ENCODE assay signal across 3 cellular contexts in the genomic region with DNA sequence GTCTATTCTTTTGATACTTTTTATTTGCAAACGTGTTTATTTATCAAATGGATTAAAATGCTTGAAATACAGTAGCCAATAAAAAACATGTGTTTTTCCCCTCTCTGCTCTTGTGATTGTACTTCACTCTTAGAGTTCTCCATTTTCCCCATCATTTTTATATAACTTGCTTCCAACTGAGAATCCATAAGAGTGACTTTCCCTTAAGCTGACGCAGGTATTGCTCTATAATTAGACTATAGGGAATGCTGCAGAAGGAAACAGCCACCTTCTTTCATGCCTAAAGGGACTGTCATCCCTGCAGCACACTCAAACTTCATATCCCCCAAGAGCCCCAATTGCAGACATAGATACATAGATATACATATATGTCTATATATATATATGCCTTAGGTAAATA.
"Had no signal": no experiment of that assay in that cellular context is flagged by ENCODE, and none has a peak within 500 bp of the region (broad histone marks: within the 10 kb centered on the region; RNA-seq: fewer than 3 reads in every experiment).

No MANE protein-coding gene starts in this region.

- ATAC-seq: GM12878 had no signal

- DNase-seq: GDM1, GF-D8 had no signal

- H3K4me3 ChIP-seq: GM12878 had no signal
